27 cellular contexts compared by ENCODE assay signal in genomic region chr13:40622761-40623160, GRCh38. TPM values are rescaled to one million over a fixed set of nuclear protein-coding genes. Genes with fewer than 3 reads are reported as not detected.
DNase-seq lines count a peak whose midpoint lies in the region; ATAC-seq, FAIRE-seq and TF ChIP-seq lines count a peak whose summit lies in the region.
"Had no signal": no experiment of that assay in that cellular context is flagged by ENCODE, and none has a peak within 500 bp of the region (broad histone marks: within the 10 kb centered on the region; RNA-seq: fewer than 3 reads in every experiment).

No MANE protein-coding gene starts in this region.

- H3K9me3 Mint-ChIP-seq in activated T-cell treated with anti-CD3 and anti-CD28 coated beads, Interleukin-2, amount 50 U/mL, for 72 hours, result no peaks in the 10 kb centered on the region
- H3K9me3 Mint-ChIP-seq in progenitor cell of endocrine pancreas (ENCODE audit: low read depth), result no peaks in the 10 kb centered on the region
- H3K9me3 Mint-ChIP-seq: nephron; stimulated activated naive B cell treated with anti-CD40 and anti-IgM and Interleukin-4, amounts not matched to agents 10 μg/mL and 1 μg/mL and 100 μg/mL, for 72 hours had no signal

- H3K27me3 Mint-ChIP-seq in activated T-cell treated with anti-CD3 and anti-CD28 coated beads, Interleukin-2, amount 50 U/mL, for 72 hours (ENCODE audit: low read depth), result no peaks in the 10 kb centered on the region
- H3K27me3 Mint-ChIP-seq in progenitor cell of endocrine pancreas, result no peaks in the 10 kb centered on the region
- H3K27me3 Mint-ChIP-seq: stimulated activated naive B cell treated with anti-CD40 and anti-IgM and Interleukin-4, amounts not matched to agents 10 μg/mL and 1 μg/mL and 100 μg/mL, for 72 hours had no signal

- H3K4me3 Mint-ChIP-seq in activated T-cell treated with anti-CD3 and anti-CD28 coated beads, Interleukin-2, amount 50 U/mL, for 72 hours, result peak overlapping the region in 1 of 2 donors; percentile 57
- no peak overlapping the region for H3K4me3 Mint-ChIP-seq in progenitor cell of endocrine pancreas (ENCODE audit: low read depth)
- H3K4me3 Mint-ChIP-seq: nephron; stimulated activated naive B cell treated with anti-CD40 and anti-IgM and Interleukin-4, amounts not matched to agents 10 μg/mL and 1 μg/mL and 100 μg/mL, for 72 hours had no signal

- H3K9me3 ChIP-seq in GM12878 (replicated peaks; ENCODE audit: control insufficient read depth, insufficient read depth, low read length), result no peaks in the 10 kb centered on the region
- H3K9me3 ChIP-seq in colonic mucosa, result no peaks in the 10 kb centered on the region
- H3K9me3 ChIP-seq: ascending aorta, HAP-1, Peyer's patch, SJSA1, thyroid gland had no signal

- BruUV-seq in GM12878 (replicated peaks; lab: Mats Ljungman, UMichigan), result no TSS peak

- TF ChIP-seq EP300 in GM12878 (IDR thresholded peaks at IDR 0.05; ENCODE audit: borderline replicate concordance in 1 of 2, control insufficient read depth in 1 of 2, low read depth in 2 of 2, low read length in 2 of 2), result no peak

- no peak for TF ChIP-seq RAD21 in GM12878 (IDR thresholded peaks at IDR 0.05; ENCODE audit: insufficient read depth, low read depth, low read length)

- POLR2A ChIA-PET in HEK293T (lab: Yijun Ruan, JAX), result no interaction called here
- POLR2A ChIA-PET in GM12878 (lab: Charles Lee), result no interaction called here

- in situ Hi-C loops in GM12878 (cut with MboI), result no loop called here

- peak overlapping the region; percentile 90 for H3K27ac Mint-ChIP-seq in activated T-cell treated with anti-CD3 and anti-CD28 coated beads, Interleukin-2, amount 50 U/mL, for 72 hours
- peak overlapping the region; percentile 12 for H3K27ac Mint-ChIP-seq in progenitor cell of endocrine pancreas
- H3K27ac Mint-ChIP-seq: nephron had no signal

- peaks cover 7% of the 10 kb centered on the region for H3K4me1 ChIP-seq in GM12878 (ENCODE audit: control insufficient read depth, insufficient read depth, low read length)
- no peaks in the 10 kb centered on the region for H3K4me1 ChIP-seq in colonic mucosa
- H3K4me1 ChIP-seq: parathyroid adenoma, SJSA1 had no signal

- H3K79me2 ChIP-seq in GM12878 (ENCODE audit: control insufficient read depth, insufficient read depth, low read length), result peaks cover 17% of the 10 kb centered on the region
- H3K79me2 ChIP-seq: parathyroid adenoma had no signal

- H3K4me2 ChIP-seq in GM12878 (ENCODE audit: control insufficient read depth, insufficient read depth), result no peak overlapping the region

- TF ChIP-seq CTCF in GM12878 (IDR thresholded peaks at IDR 0.05 in 2 of 3, conservative IDR thresholded peaks at IDR 0.05 in 1 of 3; ENCODE audit: control insufficient read depth in 2 of 3, extremely low read depth in 1 of 3, insufficient read depth in 1 of 3, low read depth in 3 of 3, low read length in 3 of 3) (no peak), progenitor cell of endocrine pancreas (IDR thresholded peaks at IDR 0.05; ENCODE audit: unreplicated experiment) (no peak), colonic mucosa (IDR thresholded peaks at IDR 0.05) (no peak)

- WGBS in GM12878 (ENCODE audit: insufficient coverage, insufficient replicate concordance, low lambda C conversion rate, missing lambda C conversion rate), result 79% methylated on average over 1 of the region's 1 CpG

- no peaks in the 10 kb centered on the region for H4K20me1 ChIP-seq in GM12878 (ENCODE audit: control insufficient read depth, insufficient read depth)

- SMC1A ChIA-PET in GM12878 (lab: Charles Lee; ENCODE audit: uncharacterized antibody, unreplicated experiment), result interaction anchor here (0.6 to 1.3 kb wide), 3 partner anchors 15 to 1305 kb away, joined by 3 to 5 read pairs (median 4); no protein-coding TSS in a partner anchor

- peaks cover 0 to 12% of the 10 kb centered on the region in 2 donors for H3K36me3 Mint-ChIP-seq in activated T-cell treated with anti-CD3 and anti-CD28 coated beads, Interleukin-2, amount 50 U/mL, for 72 hours (ENCODE audit: insufficient read depth in 2 of 2)
- peaks cover 2% of the 10 kb centered on the region for H3K36me3 Mint-ChIP-seq in progenitor cell of endocrine pancreas (ENCODE audit: insufficient read depth)

- CTCF ChIA-PET in HEK293T (lab: Yijun Ruan, JAX) (no interaction called here), GM12878 (lab: Yijun Ruan, JAX) (interaction anchor here (0.7 to 1.0 kb wide), 2 partner anchors 10 to 553 kb away, joined by 3 to 4 read pairs; no protein-coding TSS in a partner anchor)

- peaks cover 89% of the 10 kb centered on the region for H3K4me1 Mint-ChIP-seq in activated T-cell treated with anti-CD3 and anti-CD28 coated beads, Interleukin-2, amount 50 U/mL, for 72 hours (ENCODE audit: low read depth)
- peaks cover 17% of the 10 kb centered on the region for H3K4me1 Mint-ChIP-seq in progenitor cell of endocrine pancreas (ENCODE audit: low read depth)

- FAIRE-seq in GM12878 (lab: Jason Lieb, UNC), result no peak

- ATAC-seq in activated T-cell treated with anti-CD3 and anti-CD28 coated beads, Interleukin-2, amount 50 U/mL, for 72 hours (replicated peaks in 1 of 2), result no peak
- no peak for ATAC-seq in GM12878
- ATAC-seq: stimulated activated naive B cell treated with anti-CD40 and anti-IgM and Interleukin-4, amounts not matched to agents 10 μg/mL and 1 μg/mL and 100 μg/mL, for 72 hours had no signal

- H3K9ac ChIP-seq in GM12878 (ENCODE audit: control insufficient read depth, insufficient read depth, low read length) (no peak overlapping the region), colonic mucosa (ENCODE audit: low read depth in 2 of 2, low read length in 2 of 2) (no peak overlapping the region)
- H3K9ac ChIP-seq: parathyroid adenoma had no signal

- DNase-seq in activated T-cell treated with anti-CD3 and anti-CD28 coated beads, Interleukin-2, amount 50 U/mL, for 72 hours, result no peak
- no peak for DNase-seq in activated T-cell treated with anti-CD3 and anti-CD28 coated beads, Interleukin-2, amount 50 U/mL, for 1 hour
- DNase-seq in HEK293T (ENCODE audit: extremely low spot score), result no peak
- DNase-seq in GM12878 (ENCODE audit: low read depth, low spot score), result no peak
- no peak for DNase-seq in progenitor cell of endocrine pancreas (ENCODE audit: low spot score, unreplicated experiment)
- DNase-seq in activated CD8-positive, alpha-beta memory T cell treated with anti-CD3 and anti-CD28 coated beads, Interleukin-2, amount 50 U/mL, for 4 hours, result no peak
- no peak for DNase-seq in colonic mucosa
- no peak for DNase-seq in stimulated activated CD4-positive, alpha-beta T cell treated with anti-CD3 and anti-CD28 coated beads, Interleukin-4, amount 100 ng/mL, for 24 hours
- DNase-seq: ACHN; activated effector memory CD4-positive, alpha-beta T cell treated with anti-CD3 and anti-CD28 coated beads, Interleukin-2, amount 50 U/mL, for 16 hours; C1 segment of cervical spinal cord; glutamatergic neuron; KG1; mesenchymal stem cell; MV-4-11; NCI-H187; NCI-H774; Peyer's patch; stimulated activated naive B cell treated with anti-CD40 and anti-IgM and Interleukin-4, amounts not matched to agents 10 μg/mL and 1 μg/mL and 100 μg/mL, for 72 hours; T-helper 2 cell; thyroid gland; WERI-Rb-1 had no signal

- intact Hi-C loops in GM12878 (cut with micrococcal nuclease; ENCODE audit: unreplicated experiment), result no loop called here
- intact Hi-C loops in colonic mucosa (cut with DNase I), result no loop called here

- H3K27ac ChIP-seq in GM12878 (ENCODE audit: control insufficient read depth, insufficient read depth), result no peak overlapping the region
- no peak overlapping the region for H3K27ac ChIP-seq in colonic mucosa
- H3K27ac ChIP-seq: ascending aorta, parathyroid adenoma, Peyer's patch, SJSA1, thyroid gland, WERI-Rb-1 had no signal

- no peak for TF ChIP-seq POLR2A in GM12878 (IDR thresholded peaks at IDR 0.05; ENCODE audit: low read depth, low read length)

- H3K27me3 ChIP-seq in GM12878 (replicated peaks in 1 of 2; ENCODE audit: control insufficient read depth in 2 of 2, insufficient read depth in 2 of 2, low read length in 1 of 2) (no peaks in the 10 kb centered on the region), colonic mucosa (no peaks in the 10 kb centered on the region)
- H3K27me3 ChIP-seq: ascending aorta, Peyer's patch, SJSA1, thyroid gland had no signal

- H3K4me3 ChIP-seq in GM12878 (no peak overlapping the region), colonic mucosa (no peak overlapping the region)
- H3K4me3 ChIP-seq: ascending aorta, HAP-1, Peyer's patch, SJSA1, thyroid gland had no signal

- H2AFZ ChIP-seq in GM12878 (ENCODE audit: control insufficient read depth, low read depth, low read length), result no peak overlapping the region
- H2AFZ ChIP-seq: parathyroid adenoma had no signal

- H3K36me3 ChIP-seq in GM12878 (ENCODE audit: control insufficient read depth in 2 of 2, insufficient read depth in 2 of 2, low read length in 1 of 2) (no peaks in the 10 kb centered on the region; a peak in 1 of 4 replicates), colonic mucosa (no peaks in the 10 kb centered on the region)
- H3K36me3 ChIP-seq: ascending aorta, HAP-1, Peyer's patch, SJSA1, thyroid gland, WERI-Rb-1 had no signal

- RAD21 ChIA-PET in GM12878 (lab: Charles Lee; ENCODE audit: unreplicated experiment), result no interaction called here

TF ChIP-seq in HEK293T, 16 proteins besides CTCF, POLR2A, EP300 and RAD21 (continues in another document):
- TF ChIP-seq FOXA1 (IDR thresholded peaks at IDR 0.05), result no peak

RNA-seq across cellular contexts. Expression of gene FOXO1, which starts 43.7 kb away (rescaled TPM):
- total RNA-seq in activated T-cell treated with anti-CD3 and anti-CD28 coated beads, Interleukin-2, amount 50 U/mL, for 72 hours, result 10 to 100 TPM; 47.0 to 56.9 TPM
- 11.4 and 11.6 TPM in 2 replicates for total RNA-seq in GM12878 (2013; cell fraction: nucleolus; rRNA removed)
- total RNA-seq in GM12878 (2014; rRNA removed) (0.65 and 0.96 TPM in 2 replicates), GM12878 (2014; rRNA removed; fragmentation: Illumina TruSeq; extraction: Trizol) (0.88 and 1.1 TPM in 2 replicates), GM12878 (2021) (1.6 and 2.4 TPM in 2 replicates), progenitor cell of endocrine pancreas (15.7 TPM in 2 replicates), colonic mucosa (10 to 100 TPM; 15.7 to 26.4 TPM)
- polyA plus RNA-seq in GM12878 (2011; ENCODE audit: low read depth), result 4.7 TPM
- polyA plus RNA-seq in GM12878 (2011; rRNA removed) (7.0 and 8.3 TPM in 2 replicates), GM12878 (2014; fragmentation: Illumina TruSeq; extraction: Trizol) (1.4 and 1.6 TPM in 2 replicates), GM12878 (2014; fragmentation: Nextera tagmentation; extraction: Ambion mirVana) (under 1 TPM; 0.64 to 0.72 TPM), GM12878 (2014; rRNA removed) (0.70 TPM in 2 replicates), GM12878 (2016; fragmentation: Nextera tagmentation; extraction: Ambion mirVana) (under 1 TPM; 0.58 to 0.79 TPM)
- polyA plus RNA-seq in GM12878 (2011; cell fraction: cytosol; rRNA removed), result 7.5 and 8.5 TPM in 2 replicates
- polyA plus RNA-seq in GM12878 (2011; cell fraction: nucleus; rRNA removed), result 6.3 and 8.8 TPM in 2 replicates
- 5.2 and 6.1 TPM in 2 replicates for polyA plus RNA-seq in GM12878 (2012)
- 20.9 and 28.1 TPM in 2 replicates for polyA minus RNA-seq in GM12878 (2011; rRNA and poly(A)+ RNA removed)
- polyA minus RNA-seq in GM12878 (2011; cell fraction: cytosol; rRNA and poly(A)+ RNA removed), result 11.6 and 15.6 TPM in 2 replicates
- 9.1 and 21.0 TPM in 2 replicates for polyA minus RNA-seq in GM12878 (2011; cell fraction: nucleus; rRNA and poly(A)+ RNA removed)
